8 cellular contexts compared by ENCODE assay signal in genomic region chr15:40768492-40769309, GRCh38. TPM values are rescaled to one million over a fixed set of nuclear protein-coding genes. Genes with fewer than 3 reads are reported as not detected.
A peak's percentile ranks its signal among the peaks of the same experiment; 100 is the strongest.
DNase-seq lines count a peak whose midpoint lies in the region; ATAC-seq and TF ChIP-seq lines count a peak whose summit lies in the region.

No MANE protein-coding gene starts in this region.

- H3K4me1 Mint-ChIP-seq in dendritic cell treated with granulocyte-macrophage colony-stimulating factor and Interleukin-4, amounts not matched to agents 40 ng/mL and 50 ng/mL, for 4 days (ENCODE audit: low read depth) = peaks cover 60% of the 10 kb centered on the region

- DNase-seq in NCI-H1092 (lab: John Stamatoyannopoulos, UW) (peak; percentile 21), NCI-H1092 treated with DMSO at 0.1 percent for 48 hours (lab: John Stamatoyannopoulos, UW) (no peak), MG63 (peak; percentile 74), spleen (peak; percentile 80), aorta (no peak)
- no peak for DNase-seq in stimulated activated CD4-positive, alpha-beta T cell treated with anti-CD3 and anti-CD28 coated beads, Interleukin-1b, Interleukin-23, amount 100 ng/mL, for 48 hours
- DNase-seq in effector CD8-positive, alpha-beta T cell (lab: John Stamatoyannopoulos, UW) = no peak

- H3K36me3 Mint-ChIP-seq in dendritic cell treated with granulocyte-macrophage colony-stimulating factor and Interleukin-4, amounts not matched to agents 40 ng/mL and 50 ng/mL, for 4 days (ENCODE audit: low read depth) = peaks cover 72% of the 10 kb centered on the region

- H3K4me3 Mint-ChIP-seq in dendritic cell treated with granulocyte-macrophage colony-stimulating factor and Interleukin-4, amounts not matched to agents 40 ng/mL and 50 ng/mL, for 4 days = peak overlapping the region; percentile 31

- intact Hi-C loops in dendritic cell treated with granulocyte-macrophage colony-stimulating factor and Interleukin-4, amounts not matched to agents 40 ng/mL and 50 ng/mL, for 4 days (cut with micrococcal nuclease) = loop anchor here (5.0 to 10.0 kb wide), 2 partner anchors 39 to 204 kb away; partner anchors contain the start of genes CCDC32, DNAJC17, RPUSD2 and ZFYVE19
- intact Hi-C loops in spleen (cut with DNase I; ENCODE audit: low total_unique reads) (no loop called here), aorta (cut with DNase I) (loop anchor here (10.0 kb wide), 2 partner anchors 126 to 174 kb away; partner anchors contain the start of genes KNL1 (in 1 of the 2) and VPS18 (in 1 of the 2))

- peaks cover 3% of the 10 kb centered on the region for H3K27me3 Mint-ChIP-seq in dendritic cell treated with granulocyte-macrophage colony-stimulating factor and Interleukin-4, amounts not matched to agents 40 ng/mL and 50 ng/mL, for 4 days

- 51 to 60% (median 53%) methylated on average over 21 to 23 of the region's 23 CpGs for WGBS in spleen, 5 donors
- 77 to 79% methylated on average over 22 to 23 of the region's 23 CpGs for WGBS in aorta, 2 donors

- no peak for ATAC-seq in aorta (ENCODE audit: low FRiP score)

- H3K27ac ChIP-seq in spleen (peak overlapping the region; percentile 17 to 79 (median 62)), aorta (ENCODE audit: low read depth in 1 of 2, low read length in 2 of 2) (no peak overlapping the region)

- no peak for TF ChIP-seq POLR2A in spleen (IDR thresholded peaks at IDR 0.05)

- H3K9me3 Mint-ChIP-seq in dendritic cell treated with granulocyte-macrophage colony-stimulating factor and Interleukin-4, amounts not matched to agents 40 ng/mL and 50 ng/mL, for 4 days = no peaks in the 10 kb centered on the region

- H3K4me3 ChIP-seq in MG63 = no peak overlapping the region
- peak overlapping the region in 3 of 8 donors; percentile 6 to 46 (median 16) for H3K4me3 ChIP-seq in spleen
- no peak overlapping the region for H3K4me3 ChIP-seq in aorta (ENCODE audit: low read length in 2 of 2)

- H3K4me1 ChIP-seq in spleen (peaks cover 16 to 75% (median 54%) of the 10 kb centered on the region in 6 donors), aorta (ENCODE audit: control insufficient read depth in 1 of 2, insufficient read depth in 2 of 2, low read length in 2 of 2) (no peaks in the 10 kb centered on the region)

- H3K36me3 ChIP-seq in MG63 (peaks cover 10% of the 10 kb centered on the region), spleen (peaks cover 0 to 68% (median 27%) of the 10 kb centered on the region in 6 donors), aorta (ENCODE audit: control insufficient read depth in 1 of 2, insufficient read depth in 2 of 2, low read length in 1 of 2) (no peaks in the 10 kb centered on the region)

- H3K27me3 ChIP-seq in MG63 = no peaks in the 10 kb centered on the region
- H3K27me3 ChIP-seq in spleen (replicated peaks in 1 of 7) = no peaks in the 10 kb centered on the region
- H3K27me3 ChIP-seq in aorta (ENCODE audit: control insufficient read depth in 1 of 2, insufficient read depth in 2 of 2, low read length in 1 of 2) = no peaks in the 10 kb centered on the region

- H3K9me3 ChIP-seq in MG63 (no peaks in the 10 kb centered on the region), spleen (no peaks in the 10 kb centered on the region), aorta (ENCODE audit: control insufficient read depth, low read length) (no peaks in the 10 kb centered on the region)

- peak overlapping the region; percentile 82 for H3K27ac Mint-ChIP-seq in dendritic cell treated with granulocyte-macrophage colony-stimulating factor and Interleukin-4, amounts not matched to agents 40 ng/mL and 50 ng/mL, for 4 days

- TF ChIP-seq CTCF in spleen (IDR thresholded peaks at IDR 0.05 in 8 of 11, conservative IDR thresholded peaks at IDR 0.05 in 3 of 11) = no peak

RNA-seq across cellular contexts. Expression of gene C15orf62, which starts 1.1 kb away (rescaled TPM):
- not detected in 2 replicates for total RNA-seq in MG63 (2014; rRNA removed; shearing (Covaris generic); ENCODE audit: low replicate concordance)
- total RNA-seq in spleen = under 1 TPM in 6 of 7 donors, not detected in 1; 0.20 to 0.66 (median 0.39) TPM
- polyA plus RNA-seq in spleen = under 1 TPM; 0.36 to 0.39 (median 0.38) TPM
- under 1 TPM; 0.19 to 0.87 TPM for total RNA-seq in aorta
- polyA plus RNA-seq in aorta = under 1 TPM in 1 of 2 donors, not detected in 1; 0.97 TPM

RNA-seq across cellular contexts. Expression of gene GCHFR, which starts 4.8 kb away (rescaled TPM):
- total RNA-seq in MG63 (2014; rRNA removed; shearing (Covaris generic); ENCODE audit: low replicate concordance) = 3.5 and 4.4 TPM in 2 replicates
- 10 to 100 TPM in 4 of 7 donors, 1 to 10 TPM in 3; 6.1 to 21.9 (median 13.6) TPM for total RNA-seq in spleen
- polyA plus RNA-seq in spleen = 10 to 100 TPM; 17.7 to 38.0 (median 23.6) TPM
- total RNA-seq in aorta = 1 to 10 TPM; 4.5 to 7.7 TPM
- polyA plus RNA-seq in aorta = 10 to 100 TPM; 21.0 to 48.2 TPM

RNA-seq across cellular contexts. Expression of gene RMDN3, which starts 13.6 kb away (rescaled TPM):
- total RNA-seq in MG63 (2014; rRNA removed; shearing (Covaris generic); ENCODE audit: low replicate concordance) = 43.1 and 53.4 TPM in 2 replicates
- total RNA-seq in spleen = 10 to 100 TPM; 19.7 to 32.2 (median 25.6) TPM
- 10 to 100 TPM; 13.0 to 15.4 (median 13.7) TPM for polyA plus RNA-seq in spleen
- total RNA-seq in aorta = 10 to 100 TPM; 21.1 to 29.1 TPM
- polyA plus RNA-seq in aorta = 10 to 100 TPM; 27.3 to 29.2 TPM

RNA-seq across cellular contexts. Expression of gene ZFYVE19, which starts 38.2 kb away (rescaled TPM):
- total RNA-seq in MG63 (2014; rRNA removed; shearing (Covaris generic); ENCODE audit: low replicate concordance) = 6.4 and 27.8 TPM in 2 replicates
- 10 to 100 TPM; 16.1 to 31.1 (median 20.3) TPM for total RNA-seq in spleen
- polyA plus RNA-seq in spleen = 10 to 100 TPM; 23.2 to 31.7 (median 27.3) TPM
- total RNA-seq in aorta = 10 to 100 TPM in 1 of 2 donors, 1 to 10 TPM in 1; 9.3 to 17.4 TPM
- polyA plus RNA-seq in aorta = 10 to 100 TPM; 14.5 to 48.0 TPM

RNA-seq across cellular contexts. Expression of gene DNAJC17, which starts 38.6 kb away (rescaled TPM):
- 44.9 and 75.8 TPM in 2 replicates for total RNA-seq in MG63 (2014; rRNA removed; shearing (Covaris generic); ENCODE audit: low replicate concordance)
- total RNA-seq in spleen (10 to 100 TPM; 16.2 to 57.1 (median 41.1) TPM), aorta (10 to 100 TPM; 29.4 to 34.7 TPM)
- polyA plus RNA-seq in spleen (10 to 100 TPM; 52.5 to 61.5 (median 60.4) TPM), aorta (10 to 100 TPM; 20.5 to 75.9 TPM)

Comparison
In these comparisons a context has a peak if more than half of its experiments do, and no peak if none do; other contexts are left out.
1. DNase-seq: peak in NCI-H1092 (single experiment), MG63 (single experiment) and spleen (single experiment); none in NCI-H1092 treated with DMSO at 0.1 percent for 48 hours (single experiment), stimulated activated CD4-positive, alpha-beta T cell treated with anti-CD3 and anti-CD28 coated beads, Interleukin-1b, Interleukin-23, amount 100 ng/mL, for 48 hours (single experiment), aorta (0 of 2) and effector CD8-positive, alpha-beta T cell (single experiment).
2. H3K27ac ChIP-seq: peak in spleen (8 of 8); none in aorta (0 of 2).